Comparison of ENCODE assay signal across 19 cellular contexts in the genomic region with DNA sequence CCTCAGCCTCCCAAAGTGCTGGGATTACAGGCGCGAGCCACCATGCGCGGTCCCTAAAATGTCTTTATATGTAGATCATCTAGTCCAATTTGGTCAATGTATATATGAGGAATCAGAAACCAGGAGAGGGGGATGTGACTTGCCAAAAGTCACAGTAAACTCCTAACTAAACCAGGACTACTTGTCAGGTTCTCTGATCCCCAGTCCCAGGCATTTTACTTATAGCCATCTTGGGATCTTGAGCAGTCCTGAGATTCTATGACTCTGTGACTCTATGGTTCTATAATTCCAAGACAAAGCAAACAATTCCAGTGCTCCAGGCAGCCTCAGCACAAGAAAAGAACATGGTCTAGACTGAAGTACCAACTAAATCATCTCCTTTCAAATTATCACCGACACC. TPM values are rescaled to one million over a fixed set of nuclear protein-coding genes. Genes with fewer than 3 reads are reported as not detected.
DNase-seq lines count a peak whose midpoint lies in the region; ATAC-seq and TF ChIP-seq lines count a peak whose summit lies in the region.
"Had no signal": no experiment of that assay in that cellular context is flagged by ENCODE, and none has a peak within 500 bp of the region (broad histone marks: within the 10 kb centered on the region; RNA-seq: fewer than 3 reads in every experiment).

A gene with protein sequence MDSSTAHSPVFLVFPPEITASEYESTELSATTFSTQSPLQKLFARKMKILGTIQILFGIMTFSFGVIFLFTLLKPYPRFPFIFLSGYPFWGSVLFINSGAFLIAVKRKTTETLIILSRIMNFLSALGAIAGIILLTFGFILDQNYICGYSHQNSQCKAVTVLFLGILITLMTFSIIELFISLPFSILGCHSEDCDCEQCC (plus strand): TSS at position 301 of the 400 bp plus-strand sequence. CDS start 103 bp downstream, outside the sequence.

- no peak within 1 kb of the TSS for H3K23ac ChIP-seq in H9 (ENCODE audit: insufficient read length, low read depth, low read length)

- in situ Hi-C loops in brain microvascular endothelial cell (cut with HindIII; ENCODE audit: low pct_ligation_motif_present, low sequenced_read_pairs): no loop called here

- H3T11ph ChIP-seq in H9 (ENCODE audit: low read length): no peak within 1 kb of the TSS

- no TSS peak for BruUV-seq in OCI-LY7 (replicated peaks; lab: Mats Ljungman, UMichigan)

- no peak within 1 kb of the TSS for H3K56ac ChIP-seq in H9 (ENCODE audit: insufficient read length, low read depth, low read length)

- DNase-seq in H9 (no peak), OCI-LY7 (ENCODE audit: low spot score) (no peak), brain microvascular endothelial cell (no peak), WTC11 (ENCODE audit: low spot score) (no peak), MV-4-11 (lab: John Stamatoyannopoulos, UW) (no peak)
- DNase-seq: Caco-2; CD4-positive, CD25-positive, alpha-beta regulatory T cell; CD8-positive, alpha-beta T cell; DMS79; EL; GDM1; GOT3; HCEC 1CT had no signal

- no peak within 1 kb of the TSS for H3K18ac ChIP-seq in H9 (ENCODE audit: insufficient read length, low read depth, low read length)

- no peak within 1 kb of the TSS for H2BK5ac ChIP-seq in H9 (ENCODE audit: insufficient read length, low read length)

- no peak within 1 kb of the TSS for H4K91ac ChIP-seq in H9 (ENCODE audit: insufficient read length, low read depth, low read length)

- H3K27ac ChIP-seq in H9 (ENCODE audit: insufficient read length, low read depth, low read length) (no peak within 1 kb of the TSS), OCI-LY7 (ENCODE audit: low read depth, low read length, poor library complexity, severe bottlenecking) (no peak within 1 kb of the TSS), brain microvascular endothelial cell (no peak within 1 kb of the TSS)
- H3K27ac ChIP-seq: BLaER1, C4-2B had no signal

- H3K9me3 Mint-ChIP-seq in H9 (no peaks in the 10 kb centered on the region), IgD-negative memory B cell (peaks cover 0 to 2% (median 1%) of the 10 kb centered on the region in 3 donors), WTC11 (peaks cover 3% of the 10 kb centered on the region; the same call in 1 of the 2 replicates)
- H3K9me3 Mint-ChIP-seq: CD4-positive, CD25-positive, alpha-beta regulatory T cell; CD8-positive, alpha-beta T cell had no signal

- no CpG with 5 or more reads among the region's 5 CpGs for WGBS in H9 (ENCODE audit: extremely low coverage, insufficient read length, low lambda C conversion rate)

- H3K36me3 ChIP-seq in OCI-LY7 (ENCODE audit: insufficient read depth, low read length) (no peaks in the 10 kb centered on the region), brain microvascular endothelial cell (replicated peaks) (no peaks in the 10 kb centered on the region)
- H3K36me3 ChIP-seq: BLaER1 had no signal

- no peaks in the 10 kb centered on the region for H3K79me2 ChIP-seq in H9 (ENCODE audit: insufficient read depth, low read length)
- H3K79me2 ChIP-seq in OCI-LY7 (ENCODE audit: insufficient read depth, low read depth, low read length): no peaks in the 10 kb centered on the region

- no peak within 1 kb of the TSS for H2BK120ac ChIP-seq in H9 (ENCODE audit: low read depth, low read length, poor library complexity, severe bottlenecking)

- peaks cover 3% of the 10 kb centered on the region; the same call in 1 of the 2 replicates for H3K27me3 Mint-ChIP-seq in H9 (ENCODE audit: low read depth)
- peaks cover 2% of the 10 kb centered on the region for H3K27me3 Mint-ChIP-seq in IgD-negative memory B cell
- H3K27me3 Mint-ChIP-seq in WTC11 (ENCODE audit: low read depth): no peaks in the 10 kb centered on the region

- no peaks in the 10 kb centered on the region for H3K79me1 ChIP-seq in H9 (ENCODE audit: insufficient read depth, low read depth, low read length, poor library complexity, severe bottlenecking)

- no peak within 1 kb of the TSS for H4K5ac ChIP-seq in H9 (ENCODE audit: insufficient read length, low read depth, low read length)

- no peak within 1 kb of the TSS for H2AK5ac ChIP-seq in H9 (ENCODE audit: insufficient read length, low read length)

- no peaks in the 10 kb centered on the region for H3K9me2 ChIP-seq in OCI-LY7 (ENCODE audit: insufficient read depth, low read length)

- H3K4me3 Mint-ChIP-seq in H9: no peak within 1 kb of the TSS
- peak within 1 kb of the TSS in 1 of 4 donors; percentile 43 for H3K4me3 Mint-ChIP-seq in IgD-negative memory B cell
- H3K4me3 Mint-ChIP-seq in WTC11: no peak within 1 kb of the TSS
- H3K4me3 Mint-ChIP-seq: CD4-positive, CD25-positive, alpha-beta regulatory T cell; CD8-positive, alpha-beta T cell had no signal

- no peaks in the 10 kb centered on the region for H3K36me3 Mint-ChIP-seq in H9 (ENCODE audit: insufficient read depth in 1 of 3, low read depth in 3 of 3)
- no peaks in the 10 kb centered on the region for H3K36me3 Mint-ChIP-seq in IgD-negative memory B cell
- H3K36me3 Mint-ChIP-seq in WTC11: no peaks in the 10 kb centered on the region
- H3K36me3 Mint-ChIP-seq: CD4-positive, CD25-positive, alpha-beta regulatory T cell; CD8-positive, alpha-beta T cell had no signal

- H3K27me3 ChIP-seq in H9 (ENCODE audit: insufficient read depth, low read length) (no peaks in the 10 kb centered on the region), brain microvascular endothelial cell (replicated peaks) (no peaks in the 10 kb centered on the region)
- H3K27me3 ChIP-seq: BLaER1 had no signal

- peaks cover 0 to 4% of the 10 kb centered on the region in 2 experiments; a peak in 2 of 4 replicates for H3K4me1 Mint-ChIP-seq in H9
- H3K4me1 Mint-ChIP-seq in IgD-negative memory B cell: peaks cover 3 to 6% (median 4%) of the 10 kb centered on the region in 3 donors
- H3K4me1 Mint-ChIP-seq in WTC11: peaks cover 11% of the 10 kb centered on the region

- H3K4me3 ChIP-seq in OCI-LY7 (ENCODE audit: low read depth, low read length, poor library complexity, severe bottlenecking): no peak within 1 kb of the TSS
- no peak within 1 kb of the TSS for H3K4me3 ChIP-seq in brain microvascular endothelial cell (ENCODE audit: low read depth, low read length)
- H3K4me3 ChIP-seq: BLaER1, GM12878 had no signal

- CTCF ChIA-PET in OCI-LY7 (lab: Charles Lee; ENCODE audit: unreplicated experiment) (no interaction called here), WTC11 (lab: Charles Lee) (no interaction called here)

- H3K4ac ChIP-seq in H9 (ENCODE audit: low read depth, low read length): no peak within 1 kb of the TSS

- H2AFZ ChIP-seq in H9 (ENCODE audit: low read length): peak within 1 kb of the TSS; percentile 42
- peak within 1 kb of the TSS; percentile 15; the same call in 1 of the 2 replicates for H2AFZ ChIP-seq in OCI-LY7 (ENCODE audit: low read length)

- H3K14ac ChIP-seq in H9 (ENCODE audit: insufficient read depth, low read length): no peak within 1 kb of the TSS

- no peak within 1 kb of the TSS for H4K8ac ChIP-seq in H9 (replicated peaks; ENCODE audit: insufficient read length, low read depth, low read length)

- no peak within 1 kb of the TSS for H2BK20ac ChIP-seq in H9 (ENCODE audit: low read depth, low read length, poor library complexity, severe bottlenecking)

- intact Hi-C loops in OCI-LY7 (cut with micrococcal nuclease; ENCODE audit: unreplicated experiment): no loop called here

- TF ChIP-seq CTCF in H9 (conservative IDR thresholded peaks at IDR 0.05) (no peak), OCI-LY7 (conservative IDR thresholded peaks at IDR 0.05; ENCODE audit: low read length) (no peak), brain microvascular endothelial cell (IDR thresholded peaks at IDR 0.05; ENCODE audit: low read depth, low read length, missing control alignments) (no peak), WTC11 (IDR thresholded peaks at IDR 0.05) (no peak)

- H3K23me2 ChIP-seq in H9 (ENCODE audit: insufficient read length, low read depth, low read length, poor library complexity, severe bottlenecking): no peaks in the 10 kb centered on the region

- H2BK15ac ChIP-seq in H9 (ENCODE audit: low read depth, low read length): no peak within 1 kb of the TSS

- no peak within 1 kb of the TSS; a peak in 3 of 7 replicates for H3K27ac Mint-ChIP-seq in H9
- H3K27ac Mint-ChIP-seq in IgD-negative memory B cell: peak within 1 kb of the TSS in 2 of 3 donors; percentile 26 to 59
- no peak within 1 kb of the TSS for H3K27ac Mint-ChIP-seq in WTC11
- H3K27ac Mint-ChIP-seq: CD4-positive, CD25-positive, alpha-beta regulatory T cell; CD8-positive, alpha-beta T cell had no signal

- no peak within 1 kb of the TSS for H3K9ac ChIP-seq in H9 (ENCODE audit: extremely low read depth, insufficient read length, low read length)
- H3K9ac ChIP-seq: BLaER1 had no signal

- H3K9me3 ChIP-seq in H9 (ENCODE audit: control insufficient read depth, low read depth, low read length) (no peaks in the 10 kb centered on the region), OCI-LY7 (ENCODE audit: low read length) (no peaks in the 10 kb centered on the region)
- H3K9me3 ChIP-seq: BLaER1, Caco-2 had no signal

- no peak for ATAC-seq in WTC11
- ATAC-seq: CD8-positive, alpha-beta T cell; GM12878 had no signal

- POLR2A ChIA-PET in OCI-LY7 (lab: Charles Lee) (no interaction called here), WTC11 (lab: Charles Lee) (no interaction called here)

- H3K4me1 ChIP-seq in H9 (ENCODE audit: insufficient read depth, low read length): no peaks in the 10 kb centered on the region
- H3K4me1 ChIP-seq in OCI-LY7 (ENCODE audit: insufficient read depth, low read length, poor library complexity, severe bottlenecking): no peaks in the 10 kb centered on the region
- H3K4me1 ChIP-seq: BLaER1, Caco-2 had no signal

- H2BK12ac ChIP-seq in H9 (ENCODE audit: insufficient read length, low read depth, low read length): no peak within 1 kb of the TSS

- H3K4me2 ChIP-seq in H9 (ENCODE audit: insufficient read depth, insufficient read length, low read length) (no peak within 1 kb of the TSS), OCI-LY7 (ENCODE audit: low read length) (no peak within 1 kb of the TSS)
- H3K4me2 ChIP-seq: BLaER1 had no signal

- H4K20me1 ChIP-seq in H9 (ENCODE audit: control insufficient read depth, insufficient read depth, insufficient read length): no peaks in the 10 kb centered on the region
- no peaks in the 10 kb centered on the region for H4K20me1 ChIP-seq in OCI-LY7 (ENCODE audit: insufficient read depth, low read length)
- H4K20me1 ChIP-seq: BLaER1 had no signal

TF ChIP-seq in WTC11, 78 proteins besides CTCF, POLR2A, EP300 and RAD21 (continues in another document):
- TF ChIP-seq GTF2I (CRISPR knock-in tag; conservative IDR thresholded peaks at IDR 0.05): no peak
- TF ChIP-seq, protein P1, sequence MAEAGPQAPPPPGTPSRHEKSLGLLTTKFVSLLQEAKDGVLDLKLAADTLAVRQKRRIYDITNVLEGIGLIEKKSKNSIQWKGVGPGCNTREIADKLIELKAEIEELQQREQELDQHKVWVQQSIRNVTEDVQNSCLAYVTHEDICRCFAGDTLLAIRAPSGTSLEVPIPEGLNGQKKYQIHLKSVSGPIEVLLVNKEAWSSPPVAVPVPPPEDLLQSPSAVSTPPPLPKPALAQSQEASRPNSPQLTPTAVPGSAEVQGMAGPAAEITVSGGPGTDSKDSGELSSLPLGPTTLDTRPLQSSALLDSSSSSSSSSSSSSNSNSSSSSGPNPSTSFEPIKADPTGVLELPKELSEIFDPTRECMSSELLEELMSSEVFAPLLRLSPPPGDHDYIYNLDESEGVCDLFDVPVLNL (CRISPR knock-in tag; IDR thresholded peaks at IDR 0.05; ENCODE audit: borderline replicate concordance, low read depth): no peak

RNA-seq across cellular contexts. Expression of the gene that starts here (rescaled TPM):
- total RNA-seq in H9 (2021): not detected in 2 replicates
- polyA plus RNA-seq in IgD-negative memory B cell: not detected
- total RNA-seq in OCI-LY7 (2014; rRNA removed; shearing (Covaris generic)): not detected in 2 replicates
- total RNA-seq in OCI-LY7 (2022): not detected in 2 replicates
- not detected in 3 replicates for total RNA-seq in WTC11 (2021)
- total RNA-seq: A172; A673; Caco-2; CD4-positive, CD25-positive, alpha-beta regulatory T cell; CD8-positive, alpha-beta T cell; GM12878 had no signal
- polyA plus RNA-seq: CD4-positive, CD25-positive, alpha-beta regulatory T cell; GM12878 had no signal

Comparison
In these comparisons a context has a peak if more than half of its experiments do, and no peak if none do; other contexts are left out.
1. H3K27ac Mint-ChIP-seq: peak in IgD-negative memory B cell (2 of 3); none in H9 (0 of 3) and WTC11 (single experiment).